ENCODE assay signal across 1 cellular context in the genomic region with DNA sequence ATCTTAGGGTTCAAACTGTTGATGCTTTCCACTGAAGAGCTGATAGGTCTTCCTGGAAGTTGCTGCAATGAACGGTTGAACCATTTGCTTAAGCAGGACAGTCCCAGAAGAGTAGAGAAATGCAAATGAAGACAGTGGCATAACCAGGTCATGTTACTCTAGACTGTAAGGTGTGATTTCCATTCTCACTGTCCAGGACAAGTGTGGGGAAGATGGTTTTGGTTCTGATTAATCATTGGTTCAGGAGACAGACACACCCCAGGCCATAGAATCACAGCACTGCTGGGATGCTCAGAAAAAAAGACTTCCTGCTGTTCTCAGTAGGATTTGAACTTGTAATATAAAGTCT.
A peak's percentile ranks its signal among the peaks of the same experiment; 100 is the strongest.
TF ChIP-seq lines count a peak whose summit lies in the region.

No MANE protein-coding gene starts in this region.

TF ChIP-seq in HepG2, 621 proteins besides CTCF, POLR2A, EP300 and RAD21:
- TF ChIP-seq, protein P1, sequence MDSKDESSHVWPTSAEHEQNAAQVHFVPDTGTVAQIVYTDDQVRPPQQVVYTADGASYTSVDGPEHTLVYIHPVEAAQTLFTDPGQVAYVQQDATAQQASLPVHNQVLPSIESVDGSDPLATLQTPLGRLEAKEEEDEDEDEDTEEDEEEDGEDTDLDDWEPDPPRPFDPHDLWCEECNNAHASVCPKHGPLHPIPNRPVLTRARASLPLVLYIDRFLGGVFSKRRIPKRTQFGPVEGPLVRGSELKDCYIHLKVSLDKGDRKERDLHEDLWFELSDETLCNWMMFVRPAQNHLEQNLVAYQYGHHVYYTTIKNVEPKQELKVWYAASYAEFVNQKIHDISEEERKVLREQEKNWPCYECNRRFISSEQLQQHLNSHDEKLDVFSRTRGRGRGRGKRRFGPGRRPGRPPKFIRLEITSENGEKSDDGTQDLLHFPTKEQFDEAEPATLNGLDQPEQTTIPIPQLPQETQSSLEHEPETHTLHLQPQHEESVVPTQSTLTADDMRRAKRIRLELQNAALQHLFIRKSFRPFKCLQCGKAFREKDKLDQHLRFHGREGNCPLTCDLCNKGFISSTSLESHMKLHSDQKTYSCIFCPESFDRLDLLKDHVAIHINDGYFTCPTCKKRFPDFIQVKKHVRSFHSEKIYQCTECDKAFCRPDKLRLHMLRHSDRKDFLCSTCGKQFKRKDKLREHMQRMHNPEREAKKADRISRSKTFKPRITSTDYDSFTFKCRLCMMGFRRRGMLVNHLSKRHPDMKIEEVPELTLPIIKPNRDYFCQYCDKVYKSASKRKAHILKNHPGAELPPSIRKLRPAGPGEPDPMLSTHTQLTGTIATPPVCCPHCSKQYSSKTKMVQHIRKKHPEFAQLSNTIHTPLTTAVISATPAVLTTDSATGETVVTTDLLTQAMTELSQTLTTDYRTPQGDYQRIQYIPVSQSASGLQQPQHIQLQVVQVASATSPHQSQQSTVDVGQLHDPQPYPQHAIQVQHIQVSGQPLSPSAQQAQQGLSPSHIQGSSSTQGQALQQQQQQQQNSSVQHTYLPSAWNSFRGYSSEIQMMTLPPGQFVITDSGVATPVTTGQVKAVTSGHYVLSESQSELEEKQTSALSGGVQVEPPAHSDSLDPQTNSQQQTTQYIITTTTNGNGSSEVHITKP (CRISPR knock-in tag; IDR thresholded peaks at IDR 0.05; ENCODE audit: low read depth) = 0 out of 2 replicates have a peak, but pooled peaks have one; percentile 2
- TF ChIP-seq WIZ (CRISPR knock-in tag; IDR thresholded peaks at IDR 0.05) (no peak), ZNF17 (CRISPR knock-in tag; IDR thresholded peaks at IDR 0.05) (0 out of 2 replicates have a peak, but pooled peaks have one; percentile 38)
